ENCODE assay signal across 1 cellular context in the genomic region with DNA sequence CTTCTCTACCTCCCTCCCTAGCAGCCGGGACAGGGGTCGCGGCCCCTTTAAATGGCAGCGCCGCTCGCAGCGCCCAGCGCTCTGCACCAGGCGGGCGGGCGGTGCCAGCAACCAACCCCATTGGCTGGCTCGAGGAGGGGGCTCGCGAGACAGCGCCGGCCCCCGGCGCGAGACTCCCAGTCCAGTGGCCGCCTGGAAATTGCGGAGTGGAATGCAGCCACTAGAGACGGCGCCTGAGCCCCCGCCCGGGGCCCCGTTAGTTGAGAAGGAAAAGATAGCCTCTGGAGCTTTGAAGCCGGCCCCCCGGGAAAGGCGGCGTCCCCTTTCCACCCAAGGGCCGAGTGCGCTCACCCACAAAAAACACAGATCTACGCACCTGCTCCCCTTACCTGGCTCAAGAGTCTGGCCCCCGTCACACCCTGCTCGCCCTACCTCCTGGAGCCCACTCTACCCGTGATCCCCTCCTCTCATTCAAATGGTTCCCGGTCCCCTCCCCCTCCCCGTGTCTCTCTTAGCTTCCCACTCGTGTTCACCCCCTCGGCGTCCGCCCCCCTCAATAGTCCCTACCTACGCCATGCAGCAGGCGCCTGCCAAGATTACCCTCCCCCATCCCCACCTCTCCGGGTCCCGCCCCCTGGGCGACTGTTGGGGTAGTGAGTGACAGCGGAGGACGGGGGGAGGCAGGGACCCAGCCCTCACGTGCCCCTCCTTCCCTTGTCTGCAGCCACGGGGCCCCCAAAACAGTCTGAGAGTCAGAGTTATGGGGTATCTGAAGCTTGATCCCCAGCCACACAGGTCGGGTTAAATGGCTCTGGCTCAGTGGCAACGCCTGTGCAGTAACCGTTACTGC.
TF ChIP-seq lines count a peak whose summit lies in the region.

A gene (minus strand): TSS at position 49 of the 850 bp plus-strand sequence. CDS start 885 bp downstream, outside the sequence.

TF ChIP-seq in WTC11, 78 proteins besides CTCF, POLR2A, EP300 and RAD21 (continued from another document):
- TF ChIP-seq, protein P1, sequence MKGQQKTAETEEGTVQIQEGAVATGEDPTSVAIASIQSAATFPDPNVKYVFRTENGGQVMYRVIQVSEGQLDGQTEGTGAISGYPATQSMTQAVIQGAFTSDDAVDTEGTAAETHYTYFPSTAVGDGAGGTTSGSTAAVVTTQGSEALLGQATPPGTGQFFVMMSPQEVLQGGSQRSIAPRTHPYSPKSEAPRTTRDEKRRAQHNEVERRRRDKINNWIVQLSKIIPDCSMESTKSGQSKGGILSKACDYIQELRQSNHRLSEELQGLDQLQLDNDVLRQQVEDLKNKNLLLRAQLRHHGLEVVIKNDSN (CRISPR knock-in tag; IDR thresholded peaks at IDR 0.05) = peak; percentile 70; the same call in 1 of the 2 replicates
- TF ChIP-seq ZNF138 (CRISPR knock-in tag; conservative IDR thresholded peaks at IDR 0.05) (no peak), ETV6 (CRISPR knock-in tag; IDR thresholded peaks at IDR 0.05) (0 out of 2 replicates have a peak, but pooled peaks have one; percentile 34), NR1H2 (CRISPR knock-in tag; IDR thresholded peaks at IDR 0.05) (no peak), RORB (CRISPR knock-in tag; IDR thresholded peaks at IDR 0.05) (no peak), SMAD3 (CRISPR knock-in tag; IDR thresholded peaks at IDR 0.05; ENCODE audit: borderline replicate concordance) (no peak), ESRRA (CRISPR knock-in tag; IDR thresholded peaks at IDR 0.05; ENCODE audit: borderline replicate concordance) (no peak), EMX1 (CRISPR knock-in tag; IDR thresholded peaks at IDR 0.05) (no peak), HMGA2 (CRISPR knock-in tag; IDR thresholded peaks at IDR 0.05) (no peak), ZNF671 (CRISPR knock-in tag; IDR thresholded peaks at IDR 0.05) (no peak)
- TF ChIP-seq, protein P2, sequence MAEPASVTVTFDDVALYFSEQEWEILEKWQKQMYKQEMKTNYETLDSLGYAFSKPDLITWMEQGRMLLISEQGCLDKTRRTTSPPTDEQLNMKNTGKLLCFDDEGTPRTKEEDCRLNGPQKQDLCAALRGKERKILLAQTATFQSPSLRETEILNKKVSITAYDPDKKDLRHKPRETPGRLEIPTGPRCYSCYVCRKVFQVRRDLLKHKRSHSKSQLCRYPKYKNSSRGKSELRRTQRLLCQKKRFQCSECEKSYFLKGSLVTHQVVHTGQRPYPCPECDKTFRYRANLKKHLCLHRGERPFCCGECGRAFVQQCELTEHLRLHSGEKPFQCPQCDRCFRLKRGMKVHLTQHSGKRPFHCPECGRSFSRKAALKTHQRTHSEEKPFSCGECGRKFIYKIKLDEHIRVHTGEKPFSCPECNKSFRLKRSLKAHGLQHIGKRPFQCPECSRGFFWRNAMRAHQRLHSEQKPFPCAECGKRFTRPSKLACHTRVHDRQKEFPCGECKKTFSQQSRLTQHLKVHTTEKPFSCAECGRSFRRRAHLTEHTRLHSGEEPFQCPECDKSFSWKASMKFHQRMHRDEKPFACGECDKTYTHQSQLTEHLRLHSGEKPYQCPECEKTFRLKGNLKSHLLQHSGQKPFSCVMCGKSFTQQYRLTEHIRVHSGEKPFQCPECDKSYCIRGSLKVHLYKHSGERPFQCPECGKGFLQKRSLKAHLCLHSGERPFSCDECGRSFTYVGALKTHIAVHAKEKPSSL (CRISPR knock-in tag; conservative IDR thresholded peaks at IDR 0.05) = no peak
- TF ChIP-seq, protein P3, sequence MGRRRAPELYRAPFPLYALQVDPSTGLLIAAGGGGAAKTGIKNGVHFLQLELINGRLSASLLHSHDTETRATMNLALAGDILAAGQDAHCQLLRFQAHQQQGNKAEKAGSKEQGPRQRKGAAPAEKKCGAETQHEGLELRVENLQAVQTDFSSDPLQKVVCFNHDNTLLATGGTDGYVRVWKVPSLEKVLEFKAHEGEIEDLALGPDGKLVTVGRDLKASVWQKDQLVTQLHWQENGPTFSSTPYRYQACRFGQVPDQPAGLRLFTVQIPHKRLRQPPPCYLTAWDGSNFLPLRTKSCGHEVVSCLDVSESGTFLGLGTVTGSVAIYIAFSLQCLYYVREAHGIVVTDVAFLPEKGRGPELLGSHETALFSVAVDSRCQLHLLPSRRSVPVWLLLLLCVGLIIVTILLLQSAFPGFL (CRISPR knock-in tag; IDR thresholded peaks at IDR 0.05; ENCODE audit: borderline replicate concordance) = no peak
- TF ChIP-seq, protein P4, sequence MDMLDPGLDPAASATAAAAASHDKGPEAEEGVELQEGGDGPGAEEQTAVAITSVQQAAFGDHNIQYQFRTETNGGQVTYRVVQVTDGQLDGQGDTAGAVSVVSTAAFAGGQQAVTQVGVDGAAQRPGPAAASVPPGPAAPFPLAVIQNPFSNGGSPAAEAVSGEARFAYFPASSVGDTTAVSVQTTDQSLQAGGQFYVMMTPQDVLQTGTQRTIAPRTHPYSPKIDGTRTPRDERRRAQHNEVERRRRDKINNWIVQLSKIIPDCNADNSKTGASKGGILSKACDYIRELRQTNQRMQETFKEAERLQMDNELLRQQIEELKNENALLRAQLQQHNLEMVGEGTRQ (CRISPR knock-in tag; IDR thresholded peaks at IDR 0.05) = peak; percentile 71
- TF ChIP-seq, protein P5, sequence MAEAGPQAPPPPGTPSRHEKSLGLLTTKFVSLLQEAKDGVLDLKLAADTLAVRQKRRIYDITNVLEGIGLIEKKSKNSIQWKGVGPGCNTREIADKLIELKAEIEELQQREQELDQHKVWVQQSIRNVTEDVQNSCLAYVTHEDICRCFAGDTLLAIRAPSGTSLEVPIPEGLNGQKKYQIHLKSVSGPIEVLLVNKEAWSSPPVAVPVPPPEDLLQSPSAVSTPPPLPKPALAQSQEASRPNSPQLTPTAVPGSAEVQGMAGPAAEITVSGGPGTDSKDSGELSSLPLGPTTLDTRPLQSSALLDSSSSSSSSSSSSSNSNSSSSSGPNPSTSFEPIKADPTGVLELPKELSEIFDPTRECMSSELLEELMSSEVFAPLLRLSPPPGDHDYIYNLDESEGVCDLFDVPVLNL (CRISPR knock-in tag; IDR thresholded peaks at IDR 0.05; ENCODE audit: borderline replicate concordance, low read depth) = no peak
- TF ChIP-seq, protein P6, sequence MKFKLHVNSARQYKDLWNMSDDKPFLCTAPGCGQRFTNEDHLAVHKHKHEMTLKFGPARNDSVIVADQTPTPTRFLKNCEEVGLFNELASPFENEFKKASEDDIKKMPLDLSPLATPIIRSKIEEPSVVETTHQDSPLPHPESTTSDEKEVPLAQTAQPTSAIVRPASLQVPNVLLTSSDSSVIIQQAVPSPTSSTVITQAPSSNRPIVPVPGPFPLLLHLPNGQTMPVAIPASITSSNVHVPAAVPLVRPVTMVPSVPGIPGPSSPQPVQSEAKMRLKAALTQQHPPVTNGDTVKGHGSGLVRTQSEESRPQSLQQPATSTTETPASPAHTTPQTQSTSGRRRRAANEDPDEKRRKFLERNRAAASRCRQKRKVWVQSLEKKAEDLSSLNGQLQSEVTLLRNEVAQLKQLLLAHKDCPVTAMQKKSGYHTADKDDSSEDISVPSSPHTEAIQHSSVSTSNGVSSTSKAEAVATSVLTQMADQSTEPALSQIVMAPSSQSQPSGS (CRISPR knock-in tag; IDR thresholded peaks at IDR 0.05; ENCODE audit: borderline replicate concordance, low read depth) = no peak
- TF ChIP-seq, protein P7, sequence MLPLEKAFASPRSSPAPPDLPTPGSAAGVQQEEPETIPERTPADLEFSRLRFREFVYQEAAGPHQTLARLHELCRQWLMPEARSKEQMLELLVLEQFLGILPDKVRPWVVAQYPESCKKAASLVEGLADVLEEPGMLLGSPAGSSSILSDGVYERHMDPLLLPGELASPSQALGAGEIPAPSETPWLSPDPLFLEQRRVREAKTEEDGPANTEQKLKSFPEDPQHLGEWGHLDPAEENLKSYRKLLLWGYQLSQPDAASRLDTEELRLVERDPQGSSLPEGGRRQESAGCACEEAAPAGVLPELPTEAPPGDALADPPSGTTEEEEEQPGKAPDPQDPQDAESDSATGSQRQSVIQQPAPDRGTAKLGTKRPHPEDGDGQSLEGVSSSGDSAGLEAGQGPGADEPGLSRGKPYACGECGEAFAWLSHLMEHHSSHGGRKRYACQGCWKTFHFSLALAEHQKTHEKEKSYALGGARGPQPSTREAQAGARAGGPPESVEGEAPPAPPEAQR (CRISPR knock-in tag; IDR thresholded peaks at IDR 0.05) = no peak
- TF ChIP-seq, protein P8, sequence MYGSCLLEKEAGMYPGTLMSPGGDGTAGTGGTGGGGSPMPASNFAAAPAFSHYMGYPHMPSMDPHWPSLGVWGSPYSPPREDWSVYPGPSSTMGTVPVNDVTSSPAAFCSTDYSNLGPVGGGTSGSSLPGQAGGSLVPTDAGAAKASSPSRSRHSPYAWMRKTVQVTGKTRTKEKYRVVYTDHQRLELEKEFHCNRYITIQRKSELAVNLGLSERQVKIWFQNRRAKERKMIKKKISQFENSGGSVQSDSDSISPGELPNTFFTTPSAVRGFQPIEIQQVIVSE (CRISPR knock-in tag; IDR thresholded peaks at IDR 0.05; ENCODE audit: borderline replicate concordance) = no peak
- TF ChIP-seq, protein P9, sequence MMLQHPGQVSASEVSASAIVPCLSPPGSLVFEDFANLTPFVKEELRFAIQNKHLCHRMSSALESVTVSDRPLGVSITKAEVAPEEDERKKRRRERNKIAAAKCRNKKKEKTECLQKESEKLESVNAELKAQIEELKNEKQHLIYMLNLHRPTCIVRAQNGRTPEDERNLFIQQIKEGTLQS (CRISPR knock-in tag; conservative IDR thresholded peaks at IDR 0.05) = no peak
